ENCODE assay signal across 1 cellular context in the genomic region with DNA sequence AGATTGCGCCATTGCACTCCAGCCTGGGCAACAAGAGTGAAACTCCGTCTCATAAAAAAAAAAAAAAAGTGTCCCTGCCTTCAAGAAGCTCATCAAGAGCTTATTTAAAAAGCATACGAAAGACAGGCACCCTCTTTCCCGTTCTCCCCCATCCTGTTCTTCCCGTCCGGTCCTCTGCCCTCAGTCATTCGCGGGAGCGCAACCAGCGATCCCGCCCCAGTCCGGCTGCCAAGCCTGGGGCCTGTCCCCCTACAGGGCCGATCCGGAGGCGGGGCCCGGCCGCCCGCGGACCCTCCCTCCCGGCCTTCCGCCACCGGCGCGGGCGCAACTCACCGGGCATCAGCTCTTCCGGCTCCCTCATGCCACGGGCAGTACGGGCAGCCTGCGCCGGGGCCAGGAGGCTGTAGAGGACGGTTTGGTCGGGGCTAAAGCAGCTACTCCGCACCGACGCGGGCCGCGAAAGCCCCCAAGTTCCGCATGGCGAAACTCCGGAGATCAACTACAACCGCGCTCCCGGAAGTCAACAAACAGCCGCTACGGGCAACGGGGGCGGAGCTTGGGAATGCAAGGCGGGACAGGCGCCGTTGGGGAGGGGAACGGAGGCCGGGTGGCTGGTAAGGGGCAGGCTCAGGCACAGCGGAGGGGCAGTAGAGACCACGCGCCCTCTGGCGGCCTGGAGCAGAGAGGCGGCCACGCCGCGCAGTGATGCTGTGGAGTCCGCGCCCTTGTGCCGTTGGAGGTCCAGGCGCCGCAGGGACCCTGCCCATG.
TF ChIP-seq lines count a peak whose summit lies in the region.

A gene with protein sequence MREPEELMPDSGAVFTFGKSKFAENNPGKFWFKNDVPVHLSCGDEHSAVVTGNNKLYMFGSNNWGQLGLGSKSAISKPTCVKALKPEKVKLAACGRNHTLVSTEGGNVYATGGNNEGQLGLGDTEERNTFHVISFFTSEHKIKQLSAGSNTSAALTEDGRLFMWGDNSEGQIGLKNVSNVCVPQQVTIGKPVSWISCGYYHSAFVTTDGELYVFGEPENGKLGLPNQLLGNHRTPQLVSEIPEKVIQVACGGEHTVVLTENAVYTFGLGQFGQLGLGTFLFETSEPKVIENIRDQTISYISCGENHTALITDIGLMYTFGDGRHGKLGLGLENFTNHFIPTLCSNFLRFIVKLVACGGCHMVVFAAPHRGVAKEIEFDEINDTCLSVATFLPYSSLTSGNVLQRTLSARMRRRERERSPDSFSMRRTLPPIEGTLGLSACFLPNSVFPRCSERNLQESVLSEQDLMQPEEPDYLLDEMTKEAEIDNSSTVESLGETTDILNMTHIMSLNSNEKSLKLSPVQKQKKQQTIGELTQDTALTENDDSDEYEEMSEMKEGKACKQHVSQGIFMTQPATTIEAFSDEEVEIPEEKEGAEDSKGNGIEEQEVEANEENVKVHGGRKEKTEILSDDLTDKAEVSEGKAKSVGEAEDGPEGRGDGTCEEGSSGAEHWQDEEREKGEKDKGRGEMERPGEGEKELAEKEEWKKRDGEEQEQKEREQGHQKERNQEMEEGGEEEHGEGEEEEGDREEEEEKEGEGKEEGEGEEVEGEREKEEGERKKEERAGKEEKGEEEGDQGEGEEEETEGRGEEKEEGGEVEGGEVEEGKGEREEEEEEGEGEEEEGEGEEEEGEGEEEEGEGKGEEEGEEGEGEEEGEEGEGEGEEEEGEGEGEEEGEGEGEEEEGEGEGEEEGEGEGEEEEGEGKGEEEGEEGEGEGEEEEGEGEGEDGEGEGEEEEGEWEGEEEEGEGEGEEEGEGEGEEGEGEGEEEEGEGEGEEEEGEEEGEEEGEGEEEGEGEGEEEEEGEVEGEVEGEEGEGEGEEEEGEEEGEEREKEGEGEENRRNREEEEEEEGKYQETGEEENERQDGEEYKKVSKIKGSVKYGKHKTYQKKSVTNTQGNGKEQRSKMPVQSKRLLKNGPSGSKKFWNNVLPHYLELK (minus strand): TSS at position 503 of the 768 bp plus-strand sequence. CDS start 142 bp downstream, at position 361.

TF ChIP-seq in endothelial cell of umbilical vein, 7 proteins besides CTCF, POLR2A, EP300 and RAD21 (continued from another document):
- TF ChIP-seq FOS (IDR thresholded peaks at IDR 0.05; ENCODE audit: borderline replicate concordance, insufficient read depth, low read length), result no peak
- no peak for TF ChIP-seq JUN (IDR thresholded peaks at IDR 0.05; ENCODE audit: borderline replicate concordance, insufficient read depth, insufficient read length, low read depth)
